9 cellular contexts compared by ENCODE assay signal in genomic region chr6:2793491-2794151, GRCh38. TPM values are rescaled to one million over a fixed set of nuclear protein-coding genes. Genes with fewer than 3 reads are reported as not detected.
DNase-seq lines count a peak whose midpoint lies in the region; ATAC-seq and TF ChIP-seq lines count a peak whose summit lies in the region.
"Had no signal": no experiment of that assay in that cellular context is flagged by ENCODE, and none has a peak within 500 bp of the region (broad histone marks: within the 10 kb centered on the region; RNA-seq: fewer than 3 reads in every experiment).

No MANE protein-coding gene starts in this region.

- peak overlapping the region; percentile 2 to 85 (median 79); a peak in 21 of 22 replicates for H3K27ac ChIP-seq in BLaER1 treated with 17β-estradiol and CSF1 and Interleukin-3, amounts not matched to agents 10 nM and 100 nM
- H3K27ac ChIP-seq in lower lobe of right lung = peak overlapping the region; percentile 54

- H3K79me2 ChIP-seq in Loucy (ENCODE audit: insufficient read depth, low read length) = no peaks in the 10 kb centered on the region

- peaks cover 3% of the 10 kb centered on the region for H3K9me3 Mint-ChIP-seq in activated naive CD8-positive, alpha-beta T cell treated with anti-CD3 and anti-CD28 coated beads for 36 hours

- H3K36me3 Mint-ChIP-seq in activated naive CD8-positive, alpha-beta T cell treated with anti-CD3 and anti-CD28 coated beads for 36 hours = peaks cover 5% of the 10 kb centered on the region

- intact Hi-C loops in lower lobe of right lung (cut with DNase I) = loop anchor here (10.0 kb wide), 1 partner anchor 51 kb away; the partner anchor contains the start of gene SERPINB1

- H4K20me1 ChIP-seq in BLaER1 treated with 17β-estradiol and CSF1 and Interleukin-3, amounts not matched to agents 10 nM and 100 nM = peaks cover 0 to 27% (median 4%) of the 10 kb centered on the region in 11 experiments; a peak in 5 of 22 replicates
- H4K20me1 ChIP-seq in Loucy (ENCODE audit: insufficient read depth, low read length, poor library complexity, severe bottlenecking) = no peaks in the 10 kb centered on the region

- peak overlapping the region; percentile 85 for H3K27ac Mint-ChIP-seq in activated naive CD8-positive, alpha-beta T cell treated with anti-CD3 and anti-CD28 coated beads for 36 hours

- H3K4me3 Mint-ChIP-seq in activated naive CD8-positive, alpha-beta T cell treated with anti-CD3 and anti-CD28 coated beads for 36 hours = peak overlapping the region; percentile 41

- H3K4me1 Mint-ChIP-seq in activated naive CD8-positive, alpha-beta T cell treated with anti-CD3 and anti-CD28 coated beads for 36 hours = peaks cover 46% of the 10 kb centered on the region

- H3F3A ChIP-seq in Loucy (ENCODE audit: low read depth) = no peaks in the 10 kb centered on the region

- peaks cover 65 to 90% (median 82%) of the 10 kb centered on the region in 10 experiments for H3K4me1 ChIP-seq in BLaER1 treated with 17β-estradiol and CSF1 and Interleukin-3, amounts not matched to agents 10 nM and 100 nM
- H3K4me1 ChIP-seq in Loucy (ENCODE audit: insufficient read depth, low read length, poor library complexity, severe bottlenecking) = peaks cover 35% of the 10 kb centered on the region
- peaks cover 71% of the 10 kb centered on the region for H3K4me1 ChIP-seq in lower lobe of right lung

- H3K27me3 ChIP-seq in BLaER1 treated with 17β-estradiol and CSF1 and Interleukin-3, amounts not matched to agents 10 nM and 100 nM = no peaks in the 10 kb centered on the region
- H3K27me3 ChIP-seq in Loucy (ENCODE audit: insufficient read depth, low read length, poor library complexity, severe bottlenecking) = no peaks in the 10 kb centered on the region
- H3K27me3 ChIP-seq in lower lobe of right lung (ENCODE audit: low read depth) = no peaks in the 10 kb centered on the region

- H3K27me3 Mint-ChIP-seq in activated naive CD8-positive, alpha-beta T cell treated with anti-CD3 and anti-CD28 coated beads for 36 hours = no peaks in the 10 kb centered on the region

- ATAC-seq in lower lobe of right lung (peak; percentile 31 to 64), HG02840 (IDR thresholded peaks at IDR 0.05; ENCODE audit: low FRiP score, unreplicated experiment) (no peak), HG02759 (IDR thresholded peaks at IDR 0.05; ENCODE audit: unreplicated experiment) (no peak), GM19397 (IDR thresholded peaks at IDR 0.05; ENCODE audit: unreplicated experiment) (no peak)

- H3K9me3 ChIP-seq in BLaER1 treated with 17β-estradiol and CSF1 and Interleukin-3, amounts not matched to agents 10 nM and 100 nM (replicated peaks in 1 of 11) = no peaks in the 10 kb centered on the region
- H3K9me3 ChIP-seq in Loucy (ENCODE audit: insufficient read depth, low read depth, low read length) = no peaks in the 10 kb centered on the region
- no peaks in the 10 kb centered on the region for H3K9me3 ChIP-seq in lower lobe of right lung

- 0 out of 20 replicates have a peak overlapping the region, but pooled peaks of 1 of the 10 experiments have one; percentile 5 for H3K4me3 ChIP-seq in BLaER1 treated with 17β-estradiol and CSF1 and Interleukin-3, amounts not matched to agents 10 nM and 100 nM
- H3K4me3 ChIP-seq in Loucy (ENCODE audit: low read length, poor library complexity, severe bottlenecking) (no peak overlapping the region), lower lobe of right lung (no peak overlapping the region)

- TF ChIP-seq CTCF in Loucy (conservative IDR thresholded peaks at IDR 0.05; ENCODE audit: low read length) = no peak
- TF ChIP-seq CTCF in lower lobe of right lung (IDR thresholded peaks at IDR 0.05) = no peak

- H3K36me3 ChIP-seq in BLaER1 treated with 17β-estradiol and CSF1 and Interleukin-3, amounts not matched to agents 10 nM and 100 nM = peaks cover 0 to 12% (median 5%) of the 10 kb centered on the region in 11 experiments; a peak in 6 of 22 replicates
- H3K36me3 ChIP-seq in Loucy (ENCODE audit: insufficient read depth, low read length) = peaks cover 3% of the 10 kb centered on the region; the same call in 1 of the 2 replicates
- H3K36me3 ChIP-seq in lower lobe of right lung = no peaks in the 10 kb centered on the region

- peak; percentile 32 for DNase-seq in activated naive CD8-positive, alpha-beta T cell treated with anti-CD3 and anti-CD28 coated beads for 36 hours
- peak; percentile 79 for DNase-seq in lower lobe of right lung
- DNase-seq in cerebellum (ENCODE audit: low spot score) = no peak
- DNase-seq: NCI-H2029 treated with DMSO at 0.1 percent for 48 hours had no signal

- H3K4me2 ChIP-seq in BLaER1 treated with 17β-estradiol and CSF1 and Interleukin-3, amounts not matched to agents 10 nM and 100 nM = peak overlapping the region; percentile 70 to 93 (median 81)
- H3K4me2 ChIP-seq in Loucy (ENCODE audit: low read depth, low read length, poor library complexity, severe bottlenecking) = no peak overlapping the region

- H3K9ac ChIP-seq in BLaER1 treated with 17β-estradiol and CSF1 and Interleukin-3, amounts not matched to agents 10 nM and 100 nM = peak overlapping the region; percentile 47 to 75 (median 61); a peak in 20 of 22 replicates
- H3K9ac ChIP-seq in Loucy (ENCODE audit: low read depth, low read length, poor library complexity, severe bottlenecking) = peak overlapping the region; percentile 42

- H3K9me2 ChIP-seq in Loucy (replicated peaks; ENCODE audit: low read depth, low read length) = no peaks in the 10 kb centered on the region

- no peak overlapping the region for H2AFZ ChIP-seq in Loucy (ENCODE audit: low read length)

RNA-seq across cellular contexts. Expression of gene WRNIP1, which starts 28.4 kb away (rescaled TPM):
- 10 to 100 TPM; 47.6 to 47.8 TPM for total RNA-seq in activated naive CD8-positive, alpha-beta T cell treated with anti-CD3 and anti-CD28 coated beads for 36 hours
- total RNA-seq in lower lobe of right lung (45.1 TPM), cerebellum (32.3 TPM)

RNA-seq across cellular contexts. Expression of gene MYLK4, which starts 42.9 kb away (rescaled TPM):
- total RNA-seq in activated naive CD8-positive, alpha-beta T cell treated with anti-CD3 and anti-CD28 coated beads for 36 hours = under 1 TPM; 0.10 to 0.21 TPM
- 0.56 TPM for total RNA-seq in lower lobe of right lung
- 0.45 TPM for total RNA-seq in cerebellum

RNA-seq across cellular contexts. Expression of gene SERPINB1, which starts 48.0 kb away (rescaled TPM):
- 10 to 100 TPM; 38.1 to 44.7 TPM for total RNA-seq in activated naive CD8-positive, alpha-beta T cell treated with anti-CD3 and anti-CD28 coated beads for 36 hours
- total RNA-seq in lower lobe of right lung (125 TPM), cerebellum (2.9 TPM)

Comparison
In these comparisons a context has a peak if more than half of its experiments do, and no peak if none do; other contexts are left out.
1. ATAC-seq: peak in lower lobe of right lung (2 of 2); none in HG02840 (single experiment), HG02759 (single experiment) and GM19397 (single experiment).
2. RNA of gene SERPINB1, which starts 48.0 kb away (total RNA-seq): 125 TPM in lower lobe of right lung (single experiment) and 38.1 to 44.7 TPM in activated naive CD8-positive, alpha-beta T cell treated with anti-CD3 and anti-CD28 coated beads for 36 hours; 2.9 TPM in cerebellum (single experiment); every median in the first group is over 10 times any median in the second.